ENCODE assay signal across 23 cellular contexts in genomic region chr7:110336423-110336822, GRCh38.
"Had no signal": no experiment of that assay in that cellular context is flagged by ENCODE, and none has a peak within 500 bp of the region (broad histone marks: within the 10 kb centered on the region; RNA-seq: fewer than 3 reads in every experiment).

No MANE protein-coding gene starts in this region.

- H3K9me3 ChIP-seq: colonic mucosa, esophagus muscularis mucosa, esophagus squamous epithelium, gastrocnemius medialis, gastroesophageal sphincter, heart left ventricle had no signal

- H3K4me3 ChIP-seq: colonic mucosa, coronary artery, dorsolateral prefrontal cortex, esophagus muscularis mucosa, esophagus squamous epithelium, gastrocnemius medialis, gastroesophageal sphincter, heart left ventricle, heart right ventricle had no signal

- H3K27ac ChIP-seq: colonic mucosa, coronary artery, dorsolateral prefrontal cortex, epithelial cell of prostate, esophagus muscularis mucosa, esophagus squamous epithelium, foreskin keratinocyte, gastrocnemius medialis, gastroesophageal sphincter, heart left ventricle, heart right ventricle had no signal

- H3K27me3 ChIP-seq: colonic mucosa, dorsolateral prefrontal cortex, esophagus muscularis mucosa, esophagus squamous epithelium, foreskin keratinocyte, gastrocnemius medialis, gastroesophageal sphincter, heart left ventricle, heart right ventricle had no signal

- H3K36me3 ChIP-seq: colonic mucosa, esophagus muscularis mucosa, esophagus squamous epithelium, gastrocnemius medialis, gastroesophageal sphincter, heart left ventricle, heart right ventricle had no signal

- DNase-seq: colonic mucosa; cortex of kidney; dermis blood vessel endothelial cell; dorsolateral prefrontal cortex; effector CD4-positive, alpha-beta T cell; effector CD8-positive, alpha-beta T cell; effector memory CD4-positive, alpha-beta T cell; effector memory CD8-positive, alpha-beta T cell; endodermal cell; erythroblast; esophagus squamous epithelium; foreskin fibroblast; foreskin keratinocyte; foreskin melanocyte; gastrocnemius medialis; glutamatergic neuron; head of caudate nucleus; heart left ventricle; heart right ventricle had no signal

- H3K4me1 ChIP-seq: colonic mucosa, esophagus muscularis mucosa, esophagus squamous epithelium, foreskin keratinocyte, gastrocnemius medialis, gastroesophageal sphincter, heart left ventricle, heart right ventricle had no signal
